ENCODE assay signal across 14 cellular contexts in genomic region chr7:617614-618538, GRCh38.
DNase-seq lines count a peak whose midpoint lies in the region; ATAC-seq, FAIRE-seq and TF ChIP-seq lines count a peak whose summit lies in the region.
"Had no signal": no experiment of that assay in that cellular context is flagged by ENCODE, and none has a peak within 500 bp of the region (broad histone marks: within the 10 kb centered on the region; RNA-seq: fewer than 3 reads in every experiment).

No MANE protein-coding gene starts in this region.

- H3K4me3 ChIP-seq in right cardiac atrium (ENCODE audit: low read length) (no peak overlapping the region), lower lobe of right lung (no peak overlapping the region), transverse colon (peak overlapping the region in 1 of 4 donors; percentile 16)
- H3K4me3 ChIP-seq: heart right ventricle had no signal

- H3K4me1 Mint-ChIP-seq in activated T-cell treated with anti-CD3 and anti-CD28 coated beads, Interleukin-2, amount 50 U/mL, for 72 hours (ENCODE audit: low read depth): peaks cover 70% of the 10 kb centered on the region

- no peaks in the 10 kb centered on the region for H3K27me3 ChIP-seq in right cardiac atrium (ENCODE audit: control insufficient read depth, insufficient read depth)
- H3K27me3 ChIP-seq in lower lobe of right lung (ENCODE audit: low read depth): no peaks in the 10 kb centered on the region
- H3K27me3 ChIP-seq in transverse colon: no peaks in the 10 kb centered on the region
- H3K27me3 ChIP-seq: heart right ventricle had no signal

- H3K9me3 ChIP-seq in right cardiac atrium (ENCODE audit: control insufficient read depth, low read length): no peaks in the 10 kb centered on the region
- peaks cover 20% of the 10 kb centered on the region for H3K9me3 ChIP-seq in lower lobe of right lung
- H3K9me3 ChIP-seq in transverse colon: peaks cover 3 to 5% of the 10 kb centered on the region in 2 donors

- in situ Hi-C loops in transverse colon (cut with MboI; ENCODE audit: low pct_ligation_motif_present in 1 of 4, low pct_unique_long_range_greater_than_20kb in 1 of 4, low sequenced_read_pairs in 3 of 4): no loop called here

- peak overlapping the region; percentile 99 for H3K27ac Mint-ChIP-seq in activated T-cell treated with anti-CD3 and anti-CD28 coated beads, Interleukin-2, amount 50 U/mL, for 72 hours

- no peak overlapping the region for H3K27ac ChIP-seq in right cardiac atrium (ENCODE audit: low read length)
- H3K27ac ChIP-seq in lower lobe of right lung: peak overlapping the region; percentile 74
- H3K27ac ChIP-seq in transverse colon: peak overlapping the region; percentile 72 to 82 (median 78)

- intact Hi-C loops in right cardiac atrium (cut with DNase I) (no loop called here), left ventricle myocardium superior (cut with micrococcal nuclease) (no loop called here), lower lobe of right lung (cut with DNase I) (no loop called here), transverse colon (cut with DNase I; ENCODE audit: low total_unique reads) (no loop called here)

- H3K27me3 Mint-ChIP-seq in activated T-cell treated with anti-CD3 and anti-CD28 coated beads, Interleukin-2, amount 50 U/mL, for 72 hours (ENCODE audit: low read depth): no peaks in the 10 kb centered on the region

- 91% methylated on average over 23 of the region's 23 CpGs for WGBS in right cardiac atrium
- WGBS in transverse colon (ENCODE audit: low coverage in 1 of 2), 2 donors: 39 to 61% methylated on average over 4 to 21 of the region's 23 CpGs

- H3K36me3 ChIP-seq in lower lobe of right lung (no peaks in the 10 kb centered on the region), transverse colon (no peaks in the 10 kb centered on the region)
- H3K36me3 ChIP-seq: heart right ventricle had no signal

- ATAC-seq in right cardiac atrium (peak; percentile 9 to 41), left ventricle myocardium superior (no peak), lower lobe of right lung (peak; percentile 20 to 28), GM18907 (IDR thresholded peaks at IDR 0.05; ENCODE audit: unreplicated experiment) (no peak), GM21390 (IDR thresholded peaks at IDR 0.05; ENCODE audit: unreplicated experiment) (no peak)
- peak; percentile 50 to 52 for ATAC-seq in activated T-cell treated with anti-CD3 and anti-CD28 coated beads, Interleukin-2, amount 50 U/mL, for 72 hours (replicated peaks in 1 of 2)

- peaks cover 7 to 19% of the 10 kb centered on the region in 2 donors for H3K9me3 Mint-ChIP-seq in activated T-cell treated with anti-CD3 and anti-CD28 coated beads, Interleukin-2, amount 50 U/mL, for 72 hours

- no peak for TF ChIP-seq CTCF in lower lobe of right lung (IDR thresholded peaks at IDR 0.05)
- TF ChIP-seq CTCF in transverse colon (IDR thresholded peaks at IDR 0.05): no peak

- DNase-seq in right cardiac atrium (peak in 1 of 3 donors; percentile 32), left ventricle myocardium superior (no peak), lower lobe of right lung (no peak), transverse colon (peak; percentile 74), GM12892 (ENCODE audit: insufficient read length) (no peak)
- DNase-seq in activated T-cell treated with anti-CD3 and anti-CD28 coated beads, Interleukin-2, amount 50 U/mL, for 72 hours: peak; percentile 47 to 55
- DNase-seq: heart right ventricle, NCI-H1105, NCI-H524 treated with DMSO at 0.1 percent for 48 hours, SHP77 treated with DMSO at 0.1 percent for 48 hours had no signal

- no peak for TF ChIP-seq EP300 in transverse colon (IDR thresholded peaks at IDR 0.05; ENCODE audit: low read depth)

- no peaks in the 10 kb centered on the region for H3K4me1 ChIP-seq in right cardiac atrium (ENCODE audit: control insufficient read depth, insufficient read depth, low read length)
- peaks cover 22% of the 10 kb centered on the region for H3K4me1 ChIP-seq in lower lobe of right lung
- peaks cover 3 to 48% (median 31%) of the 10 kb centered on the region in 4 donors for H3K4me1 ChIP-seq in transverse colon

- H3K36me3 Mint-ChIP-seq in activated T-cell treated with anti-CD3 and anti-CD28 coated beads, Interleukin-2, amount 50 U/mL, for 72 hours (ENCODE audit: insufficient read depth in 2 of 2): peaks cover 31 to 40% of the 10 kb centered on the region in 2 donors

- no peak for FAIRE-seq in GM12892 (lab: Jason Lieb, UNC)
- FAIRE-seq: endometrium, G401.6 had no signal

- TF ChIP-seq POLR2A in transverse colon (IDR thresholded peaks at IDR 0.05) (peak; percentile 48), GM12892 (IDR thresholded peaks at IDR 0.05; ENCODE audit: low read depth, low read length) (no peak)

- H3K4me3 Mint-ChIP-seq in activated T-cell treated with anti-CD3 and anti-CD28 coated beads, Interleukin-2, amount 50 U/mL, for 72 hours: peak overlapping the region; percentile 88 to 95

Comparison
In these comparisons a context has a peak if more than half of its experiments do, and no peak if none do; other contexts are left out.
1. ATAC-seq: peak in right cardiac atrium (2 of 2), activated T-cell treated with anti-CD3 and anti-CD28 coated beads, Interleukin-2, amount 50 U/mL, for 72 hours (2 of 2) and lower lobe of right lung (2 of 2); none in left ventricle myocardium superior (single experiment), GM18907 (single experiment) and GM21390 (single experiment).
2. DNase-seq: peak in activated T-cell treated with anti-CD3 and anti-CD28 coated beads, Interleukin-2, amount 50 U/mL, for 72 hours (2 of 2) and transverse colon (single experiment); none in left ventricle myocardium superior (single experiment), lower lobe of right lung (single experiment) and GM12892 (single experiment).